Comparison of ENCODE assay signal across 8 cellular contexts in the genomic region with DNA sequence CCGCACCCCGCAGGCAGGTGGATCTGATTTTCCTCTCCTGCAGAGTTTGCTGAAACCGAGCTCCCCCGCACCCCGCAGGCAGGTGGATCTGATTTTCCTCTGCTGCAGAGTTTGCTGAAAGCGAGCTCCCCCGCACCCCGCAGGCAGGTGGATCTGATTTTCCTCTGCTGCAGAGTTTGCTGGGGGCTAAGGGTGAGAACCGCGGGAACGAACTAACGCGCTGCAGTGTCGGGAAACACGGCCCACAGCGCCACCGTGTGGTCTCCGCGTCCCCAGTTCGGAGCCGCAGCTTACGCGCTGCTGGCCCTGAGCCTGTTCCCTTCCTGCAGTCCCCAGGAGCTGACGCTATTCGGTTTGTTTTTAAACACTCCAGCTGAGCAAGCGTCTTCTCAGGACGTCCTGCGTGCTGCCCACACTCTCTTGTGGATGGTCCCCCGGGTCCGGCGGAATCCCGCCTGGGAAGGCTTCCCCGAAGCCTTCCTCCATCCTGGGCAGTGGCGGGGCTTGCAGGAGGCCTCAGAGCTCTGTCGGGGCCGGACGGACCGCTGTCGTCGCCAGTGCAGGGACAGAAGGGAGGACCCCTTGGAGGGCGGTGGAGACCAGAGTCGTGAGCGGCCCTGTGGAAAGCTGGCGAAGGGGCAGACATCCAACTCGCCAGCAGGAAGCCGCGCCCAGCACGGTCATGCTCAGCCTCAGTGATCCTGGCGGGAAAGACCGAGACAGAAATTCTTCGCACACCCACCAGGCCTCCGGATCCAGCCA.
DNase-seq lines count a peak whose midpoint lies in the region; ATAC-seq and TF ChIP-seq lines count a peak whose summit lies in the region.

No MANE protein-coding gene starts in this region.

- no peaks in the 10 kb centered on the region for H3K36me3 Mint-ChIP-seq in MCF 10A (ENCODE audit: insufficient read depth, unreplicated experiment)

- no peak overlapping the region for H3K27ac Mint-ChIP-seq in MCF 10A (ENCODE audit: low read depth, unreplicated experiment)

- no peaks in the 10 kb centered on the region for H3K4me1 Mint-ChIP-seq in MCF 10A (ENCODE audit: insufficient read depth, unreplicated experiment)

- no peak overlapping the region for H3K4me3 Mint-ChIP-seq in MCF 10A (ENCODE audit: unreplicated experiment)

- intact Hi-C loops in MCF 10A (cut with micrococcal nuclease), result loop anchor here (1.0 to 10.0 kb wide), 2 partner anchors 290 to 477 kb away; no protein-coding TSS in a partner anchor

- ATAC-seq in HG02840 (IDR thresholded peaks at IDR 0.05; ENCODE audit: low FRiP score, unreplicated experiment), result peak; percentile 71
- no peak for ATAC-seq in HG03378 (IDR thresholded peaks at IDR 0.05; ENCODE audit: unreplicated experiment)

- POLR2A ChIA-PET in MCF 10A (lab: Yijun Ruan, JAX), result no interaction called here

- peaks cover 38% of the 10 kb centered on the region for H3K27me3 Mint-ChIP-seq in MCF 10A (ENCODE audit: insufficient read depth, unreplicated experiment)

- TF ChIP-seq CTCF in GM12873 (IDR thresholded peaks at IDR 0.05; ENCODE audit: insufficient read depth, low read depth, low read length, missing control alignments), result peak; percentile 93
- TF ChIP-seq CTCF in VCaP (conservative IDR thresholded peaks at IDR 0.05), result peak; percentile 80
- TF ChIP-seq CTCF in MCF 10A (IDR thresholded peaks at IDR 0.05; ENCODE audit: unreplicated experiment), result peak; percentile 82

- no peak overlapping the region for H3K27ac ChIP-seq in VCaP

- H3K9me3 Mint-ChIP-seq in MCF 10A (ENCODE audit: unreplicated experiment), result no peaks in the 10 kb centered on the region

- CTCF ChIA-PET in MCF 10A (lab: Yijun Ruan, JAX), result interaction anchor here (0.5 to 2.2 kb wide), 30 partner anchors 8 to 737 kb away, joined by 3 to 20 read pairs (median 4); no protein-coding TSS in a partner anchor

- BruUV-seq in MCF 10A (replicated peaks; lab: Mats Ljungman, UMichigan), result no TSS peak

- DNase-seq in NCI-H2107 treated with DMSO at 0.1 percent for 48 hours (lab: John Stamatoyannopoulos, UW; ENCODE audit: unreplicated experiment) (peak; percentile 58), MCF 10A (ENCODE audit: unreplicated experiment) (peak; percentile 68), iPS-NIHi7 (ENCODE audit: extremely low spot score) (peak; percentile 89), smooth muscle cell of the brain vasculature (ENCODE audit: low read depth, low spot score) (peak; percentile 56)
